In genomic region chr2:234293973-234294372, GRCh38 we compare ENCODE assay signal across 10 cellular contexts.
DNase-seq lines count a peak whose midpoint lies in the region; ATAC-seq and TF ChIP-seq lines count a peak whose summit lies in the region.
"Had no signal": no experiment of that assay in that cellular context is flagged by ENCODE, and none has a peak within 500 bp of the region (broad histone marks: within the 10 kb centered on the region; RNA-seq: fewer than 3 reads in every experiment).

No MANE protein-coding gene starts in this region.

- no peaks in the 10 kb centered on the region for H3K23me2 ChIP-seq in H9 (ENCODE audit: insufficient read length, low read depth, low read length, poor library complexity, severe bottlenecking)

- H3K14ac ChIP-seq in H9 (ENCODE audit: insufficient read depth, low read length): no peak overlapping the region

- CTCF ChIA-PET in CD4-positive, alpha-beta memory T cell (lab: Charles Lee; ENCODE audit: partially characterized antibody): interaction anchor here (1.1 to 10.6 kb wide), 4 partner anchors 78 to 202 kb away, joined by 6 to 163 read pairs (median 38); partner anchors contain the start of gene ARL4C

- no peak overlapping the region for H4K91ac ChIP-seq in H9 (ENCODE audit: insufficient read length, low read depth, low read length)

- no peak overlapping the region for H2AFZ ChIP-seq in H9 (ENCODE audit: low read length)

- H3K56ac ChIP-seq in H9 (ENCODE audit: insufficient read length, low read depth, low read length): no peak overlapping the region

- H3K36me3 Mint-ChIP-seq in CD4-positive, alpha-beta memory T cell: peaks cover 0 to 7% of the 10 kb centered on the region in 2 donors
- H3K36me3 Mint-ChIP-seq in H9 (ENCODE audit: insufficient read depth in 1 of 3, low read depth in 3 of 3) (0 out of 7 replicates have a peak, but pooled peaks cover 0 to 4% (median 0%) of the 10 kb centered on the region in 3 experiments), immature natural killer cell (peaks cover 0 to 4% (median 0%) of the 10 kb centered on the region in 3 donors)
- peaks cover 17% of the 10 kb centered on the region for H3K36me3 Mint-ChIP-seq in T-helper 2 cell treated with Interferon-gamma antibody and Interleukin-4, amounts not matched to agents 5 μg/mL and 100 μg/mL, for 36 hours (ENCODE audit: low read depth)
- H3K36me3 Mint-ChIP-seq: IgD-negative memory B cell had no signal

- H2BK20ac ChIP-seq in H9 (ENCODE audit: low read depth, low read length, poor library complexity, severe bottlenecking): no peak overlapping the region

- no peak overlapping the region for H2BK15ac ChIP-seq in H9 (ENCODE audit: low read depth, low read length)

- ATAC-seq in HG02678 (IDR thresholded peaks at IDR 0.05; ENCODE audit: unreplicated experiment) (no peak), HG02642 (IDR thresholded peaks at IDR 0.05; ENCODE audit: poor library complexity, unreplicated experiment) (no peak)

- no peak overlapping the region for H3K4me2 ChIP-seq in H9 (ENCODE audit: insufficient read depth, insufficient read length, low read length)

- H2AK5ac ChIP-seq in H9 (ENCODE audit: insufficient read length, low read length): no peak overlapping the region

- H3K9me3 ChIP-seq in CD4-positive, alpha-beta memory T cell (ENCODE audit: control insufficient read depth in 1 of 2, low read length in 2 of 2): no peaks in the 10 kb centered on the region
- H3K9me3 ChIP-seq in H9 (ENCODE audit: control insufficient read depth, low read depth, low read length): no peaks in the 10 kb centered on the region

- H4K20me1 ChIP-seq in H9 (ENCODE audit: control insufficient read depth, insufficient read depth, insufficient read length): no peaks in the 10 kb centered on the region

- no peak overlapping the region for H4K8ac ChIP-seq in H9 (replicated peaks; ENCODE audit: insufficient read length, low read depth, low read length)

- no peak overlapping the region for H2BK120ac ChIP-seq in H9 (ENCODE audit: low read depth, low read length, poor library complexity, severe bottlenecking)

- no peaks in the 10 kb centered on the region for H3K79me1 ChIP-seq in H9 (ENCODE audit: insufficient read depth, low read depth, low read length, poor library complexity, severe bottlenecking)

- H3K9me3 Mint-ChIP-seq in CD4-positive, alpha-beta memory T cell: peaks cover 0 to 4% (median 0%) of the 10 kb centered on the region in 8 donors
- H3K9me3 Mint-ChIP-seq in H9: no peaks in the 10 kb centered on the region; a peak in 1 of 5 replicates
- H3K9me3 Mint-ChIP-seq in T-helper 2 cell treated with Interferon-gamma antibody and Interleukin-4, amounts not matched to agents 5 μg/mL and 100 μg/mL, for 36 hours: no peaks in the 10 kb centered on the region
- no peaks in the 10 kb centered on the region for H3K9me3 Mint-ChIP-seq in immature natural killer cell
- H3K9me3 Mint-ChIP-seq: nephron had no signal

- POLR2A ChIA-PET in CD4-positive, alpha-beta memory T cell (lab: Charles Lee; ENCODE audit: partially characterized antibody): interaction anchor here (0.6 to 12.0 kb wide), 13 partner anchors 8 to 268 kb away, joined by 3 to 471 read pairs (median 56); partner anchors contain the start of gene ARL4C

- no peak overlapping the region for H3K4ac ChIP-seq in H9 (ENCODE audit: low read depth, low read length)

- peak overlapping the region; percentile 23 to 85 (median 64) for H3K4me3 Mint-ChIP-seq in CD4-positive, alpha-beta memory T cell
- H3K4me3 Mint-ChIP-seq in H9 (no peak overlapping the region), immature natural killer cell (peak overlapping the region; percentile 53 to 79 (median 72))
- H3K4me3 Mint-ChIP-seq in T-helper 2 cell treated with Interferon-gamma antibody and Interleukin-4, amounts not matched to agents 5 μg/mL and 100 μg/mL, for 36 hours: peak overlapping the region; percentile 73
- H3K4me3 Mint-ChIP-seq: nephron had no signal

- H3T11ph ChIP-seq in H9 (ENCODE audit: low read length): no peak overlapping the region

- no peak for DNase-seq in CD4-positive, alpha-beta memory T cell
- DNase-seq in H9: peak; percentile 47
- peak; percentile 32 for DNase-seq in T-helper 2 cell treated with Interferon-gamma antibody and Interleukin-4, amounts not matched to agents 5 μg/mL and 100 μg/mL, for 36 hours (ENCODE audit: low spot score)
- DNase-seq in immature natural killer cell: no peak
- no peak for DNase-seq in D341Med (ENCODE audit: low spot score)
- no peak for DNase-seq in KBM-7

- H3K27me3 ChIP-seq in CD4-positive, alpha-beta memory T cell (ENCODE audit: insufficient read depth, low read length): no peaks in the 10 kb centered on the region
- H3K27me3 ChIP-seq in H9 (ENCODE audit: insufficient read depth, low read length): no peaks in the 10 kb centered on the region; the same call in 1 of the 2 replicates

- TF ChIP-seq CTCF in H9 (conservative IDR thresholded peaks at IDR 0.05): peak; percentile 52

- peak overlapping the region; percentile 97 for H3K27ac ChIP-seq in CD4-positive, alpha-beta memory T cell (ENCODE audit: low read depth, low read length)
- no peak overlapping the region for H3K27ac ChIP-seq in H9 (ENCODE audit: insufficient read length, low read depth, low read length)

- H3K4me1 ChIP-seq in CD4-positive, alpha-beta memory T cell (ENCODE audit: insufficient read depth, low read length): peaks cover 90% of the 10 kb centered on the region
- no peaks in the 10 kb centered on the region for H3K4me1 ChIP-seq in H9 (ENCODE audit: insufficient read depth, low read length)

- H3K36me3 ChIP-seq in CD4-positive, alpha-beta memory T cell (ENCODE audit: insufficient read depth, low read length): no peaks in the 10 kb centered on the region

- no peak overlapping the region for H3K9ac ChIP-seq in H9 (ENCODE audit: extremely low read depth, insufficient read length, low read length)

- H3K79me2 ChIP-seq in H9 (ENCODE audit: insufficient read depth, low read length): no peaks in the 10 kb centered on the region

- H3K27me3 Mint-ChIP-seq in CD4-positive, alpha-beta memory T cell: no peaks in the 10 kb centered on the region
- H3K27me3 Mint-ChIP-seq in H9 (ENCODE audit: low read depth) (peaks cover 13% of the 10 kb centered on the region), immature natural killer cell (ENCODE audit: low read depth in 3 of 3) (peaks cover 21 to 35% (median 34%) of the 10 kb centered on the region in 3 donors)
- no peaks in the 10 kb centered on the region for H3K27me3 Mint-ChIP-seq in T-helper 2 cell treated with Interferon-gamma antibody and Interleukin-4, amounts not matched to agents 5 μg/mL and 100 μg/mL, for 36 hours (ENCODE audit: low read depth)

- H3K23ac ChIP-seq in H9 (ENCODE audit: insufficient read length, low read depth, low read length): no peak overlapping the region

- no peak overlapping the region for H3K4me3 ChIP-seq in CD4-positive, alpha-beta memory T cell (ENCODE audit: low read length in 2 of 2)

- H4K5ac ChIP-seq in H9 (ENCODE audit: insufficient read length, low read depth, low read length): no peak overlapping the region

- WGBS in H9 (ENCODE audit: extremely low coverage, insufficient read length, low lambda C conversion rate): no CpG with 5 or more reads among the region's 4 CpGs

- H2BK12ac ChIP-seq in H9 (ENCODE audit: insufficient read length, low read depth, low read length): no peak overlapping the region

- H2BK5ac ChIP-seq in H9 (ENCODE audit: insufficient read length, low read length): no peak overlapping the region

- H3K4me1 Mint-ChIP-seq in CD4-positive, alpha-beta memory T cell: peaks cover 63 to 93% (median 78%) of the 10 kb centered on the region in 4 donors
- H3K4me1 Mint-ChIP-seq in H9 (peaks cover 13 to 18% of the 10 kb centered on the region in 2 experiments), immature natural killer cell (peaks cover 85 to 91% of the 10 kb centered on the region in 2 donors)
- peaks cover 78% of the 10 kb centered on the region for H3K4me1 Mint-ChIP-seq in T-helper 2 cell treated with Interferon-gamma antibody and Interleukin-4, amounts not matched to agents 5 μg/mL and 100 μg/mL, for 36 hours (ENCODE audit: low read depth)

- H3K27ac Mint-ChIP-seq in CD4-positive, alpha-beta memory T cell: peak overlapping the region; percentile 93 to 100 (median 100)
- H3K27ac Mint-ChIP-seq in H9: no peak overlapping the region
- peak overlapping the region; percentile 96 for H3K27ac Mint-ChIP-seq in T-helper 2 cell treated with Interferon-gamma antibody and Interleukin-4, amounts not matched to agents 5 μg/mL and 100 μg/mL, for 36 hours
- H3K27ac Mint-ChIP-seq in immature natural killer cell: peak overlapping the region; percentile 100

- intact Hi-C loops in CD4-positive, alpha-beta memory T cell (cut with micrococcal nuclease): loop anchor here (5.0 kb wide), 1 partner anchor 262 kb away; no protein-coding TSS in a partner anchor

- H3K18ac ChIP-seq in H9 (ENCODE audit: insufficient read length, low read depth, low read length): no peak overlapping the region

- in situ Hi-C loops in KBM-7 (cut with MboI; ENCODE audit: low pct_unique_long_range_greater_than_20kb, low sequenced_read_pairs): no loop called here

Comparison
In these comparisons a context has a peak if more than half of its experiments do, and no peak if none do; other contexts are left out.
1. DNase-seq: peak in H9 (single experiment) and T-helper 2 cell treated with Interferon-gamma antibody and Interleukin-4, amounts not matched to agents 5 μg/mL and 100 μg/mL, for 36 hours (single experiment); none in CD4-positive, alpha-beta memory T cell (0 of 5), immature natural killer cell (0 of 3), D341Med (single experiment) and KBM-7 (single experiment).
2. H3K27ac Mint-ChIP-seq: peak in CD4-positive, alpha-beta memory T cell (7 of 7), T-helper 2 cell treated with Interferon-gamma antibody and Interleukin-4, amounts not matched to agents 5 μg/mL and 100 μg/mL, for 36 hours (single experiment) and immature natural killer cell (6 of 6); none in H9 (0 of 3).
3. H3K4me3 Mint-ChIP-seq: peak in CD4-positive, alpha-beta memory T cell (8 of 8), T-helper 2 cell treated with Interferon-gamma antibody and Interleukin-4, amounts not matched to agents 5 μg/mL and 100 μg/mL, for 36 hours (single experiment) and immature natural killer cell (5 of 5); none in H9 (0 of 2).